ENCODE assay signal across 1 cellular context in the genomic region with DNA sequence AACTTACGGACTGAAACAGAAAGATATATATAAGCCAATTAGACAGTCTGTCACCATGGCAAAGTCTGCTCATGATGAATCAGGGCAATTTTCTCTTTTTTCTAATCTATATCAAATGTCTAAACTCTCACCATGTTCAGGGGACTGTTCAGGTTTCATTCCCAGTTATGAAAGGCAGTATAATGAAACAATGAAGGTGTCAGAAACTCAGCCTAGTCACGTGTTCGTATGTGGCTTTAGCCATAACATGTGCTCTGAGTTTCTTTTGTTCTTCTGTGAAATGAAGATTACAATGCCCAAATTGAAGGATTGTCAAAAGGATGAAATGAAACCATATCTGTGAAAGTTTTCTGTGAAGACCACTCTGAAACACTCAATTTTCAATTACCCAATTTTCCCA.
TF ChIP-seq lines count a peak whose summit lies in the region.

No MANE protein-coding gene starts in this region.

TF ChIP-seq in K562, 482 proteins besides CTCF, POLR2A, EP300 and RAD21:
- TF ChIP-seq, protein P1, sequence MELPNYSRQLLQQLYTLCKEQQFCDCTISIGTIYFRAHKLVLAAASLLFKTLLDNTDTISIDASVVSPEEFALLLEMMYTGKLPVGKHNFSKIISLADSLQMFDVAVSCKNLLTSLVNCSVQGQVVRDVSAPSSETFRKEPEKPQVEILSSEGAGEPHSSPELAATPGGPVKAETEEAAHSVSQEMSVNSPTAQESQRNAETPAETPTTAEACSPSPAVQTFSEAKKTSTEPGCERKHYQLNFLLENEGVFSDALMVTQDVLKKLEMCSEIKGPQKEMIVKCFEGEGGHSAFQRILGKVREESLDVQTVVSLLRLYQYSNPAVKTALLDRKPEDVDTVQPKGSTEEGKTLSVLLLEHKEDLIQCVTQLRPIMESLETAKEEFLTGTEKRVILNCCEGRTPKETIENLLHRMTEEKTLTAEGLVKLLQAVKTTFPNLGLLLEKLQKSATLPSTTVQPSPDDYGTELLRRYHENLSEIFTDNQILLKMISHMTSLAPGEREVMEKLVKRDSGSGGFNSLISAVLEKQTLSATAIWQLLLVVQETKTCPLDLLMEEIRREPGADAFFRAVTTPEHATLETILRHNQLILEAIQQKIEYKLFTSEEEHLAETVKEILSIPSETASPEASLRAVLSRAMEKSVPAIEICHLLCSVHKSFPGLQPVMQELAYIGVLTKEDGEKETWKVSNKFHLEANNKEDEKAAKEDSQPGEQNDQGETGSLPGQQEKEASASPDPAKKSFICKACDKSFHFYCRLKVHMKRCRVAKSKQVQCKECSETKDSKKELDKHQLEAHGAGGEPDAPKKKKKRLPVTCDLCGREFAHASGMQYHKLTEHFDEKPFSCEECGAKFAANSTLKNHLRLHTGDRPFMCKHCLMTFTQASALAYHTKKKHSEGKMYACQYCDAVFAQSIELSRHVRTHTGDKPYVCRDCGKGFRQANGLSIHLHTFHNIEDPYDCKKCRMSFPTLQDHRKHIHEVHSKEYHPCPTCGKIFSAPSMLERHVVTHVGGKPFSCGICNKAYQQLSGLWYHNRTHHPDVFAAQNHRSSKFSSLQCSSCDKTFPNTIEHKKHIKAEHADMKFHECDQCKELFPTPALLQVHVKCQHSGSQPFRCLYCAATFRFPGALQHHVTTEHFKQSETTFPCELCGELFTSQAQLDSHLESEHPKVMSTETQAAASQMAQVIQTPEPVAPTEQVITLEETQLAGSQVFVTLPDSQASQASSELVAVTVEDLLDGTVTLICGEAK (IDR thresholded peaks at IDR 0.05), result no peak
- TF ChIP-seq, protein P1 (CRISPR knock-in tag; IDR thresholded peaks at IDR 0.05), result no peak
- TF ChIP-seq, protein P2, sequence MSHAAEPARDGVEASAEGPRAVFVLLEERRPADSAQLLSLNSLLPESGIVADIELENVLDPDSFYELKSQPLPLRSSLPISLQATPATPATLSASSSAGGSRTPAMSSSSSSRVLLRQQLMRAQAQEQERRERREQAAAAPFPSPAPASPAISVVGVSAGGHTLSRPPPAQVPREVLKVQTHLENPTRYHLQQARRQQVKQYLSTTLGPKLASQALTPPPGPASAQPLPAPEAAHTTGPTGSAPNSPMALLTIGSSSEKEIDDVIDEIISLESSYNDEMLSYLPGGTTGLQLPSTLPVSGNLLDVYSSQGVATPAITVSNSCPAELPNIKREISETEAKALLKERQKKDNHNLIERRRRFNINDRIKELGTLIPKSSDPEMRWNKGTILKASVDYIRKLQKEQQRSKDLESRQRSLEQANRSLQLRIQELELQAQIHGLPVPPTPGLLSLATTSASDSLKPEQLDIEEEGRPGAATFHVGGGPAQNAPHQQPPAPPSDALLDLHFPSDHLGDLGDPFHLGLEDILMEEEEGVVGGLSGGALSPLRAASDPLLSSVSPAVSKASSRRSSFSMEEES (CRISPR knock-in tag; IDR thresholded peaks at IDR 0.05), result peak; percentile 16; the same call in 1 of the 2 replicates
